In the genomic region with DNA sequence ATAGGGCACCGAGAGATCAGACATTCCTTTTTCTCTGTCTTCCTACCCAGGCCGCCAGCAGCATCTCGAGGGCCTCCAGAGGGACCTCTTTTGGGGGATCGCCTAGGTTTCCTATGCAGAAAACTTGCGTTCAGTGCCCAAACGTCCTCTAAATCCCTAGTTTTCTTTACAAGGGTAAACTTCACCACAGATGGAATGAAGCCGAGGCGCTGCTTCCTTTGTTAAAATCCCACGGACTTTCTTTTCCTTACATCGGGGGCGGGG, we compare ENCODE assay signal across 8 cellular contexts. TPM values are rescaled to one million over a fixed set of nuclear protein-coding genes. Genes with fewer than 3 reads are reported as not detected.
DNase-seq lines count a peak whose midpoint lies in the region; ATAC-seq and TF ChIP-seq lines count a peak whose summit lies in the region.

No MANE protein-coding gene starts in this region.

- H3K27me3 Mint-ChIP-seq in dendritic cell treated with granulocyte-macrophage colony-stimulating factor and Interleukin-4, amounts not matched to agents 40 ng/mL and 50 ng/mL, for 4 days: peaks cover 5% of the 10 kb centered on the region
- peaks cover 0 to 9% of the 10 kb centered on the region in 2 donors for H3K27me3 Mint-ChIP-seq in natural killer cell (ENCODE audit: low read depth in 2 of 2)

- peak overlapping the region; percentile 99 for H3K27ac ChIP-seq in BLaER1

- peaks cover 34% of the 10 kb centered on the region for H3K9me3 ChIP-seq in BLaER1

- H3K9me3 Mint-ChIP-seq in dendritic cell treated with granulocyte-macrophage colony-stimulating factor and Interleukin-4, amounts not matched to agents 40 ng/mL and 50 ng/mL, for 4 days: no peaks in the 10 kb centered on the region
- H3K9me3 Mint-ChIP-seq in natural killer cell: no peaks in the 10 kb centered on the region

- TF ChIP-seq CTCF in LNCaP clone FGC (IDR thresholded peaks at IDR 0.05; ENCODE audit: control insufficient read depth, extremely low read depth, insufficient read depth) (no peak), natural killer cell (IDR thresholded peaks at IDR 0.05) (no peak), GM20000 (IDR thresholded peaks at IDR 0.05; ENCODE audit: extremely low read depth, missing control alignments) (no peak)

- peak overlapping the region; percentile 93 for H3K27ac Mint-ChIP-seq in dendritic cell treated with granulocyte-macrophage colony-stimulating factor and Interleukin-4, amounts not matched to agents 40 ng/mL and 50 ng/mL, for 4 days
- peak overlapping the region; percentile 92 to 93 for H3K27ac Mint-ChIP-seq in natural killer cell

- ATAC-seq in natural killer cell (no peak), HG02870 (IDR thresholded peaks at IDR 0.05; ENCODE audit: unreplicated experiment) (no peak)

- intact Hi-C loops in dendritic cell treated with granulocyte-macrophage colony-stimulating factor and Interleukin-4, amounts not matched to agents 40 ng/mL and 50 ng/mL, for 4 days (cut with micrococcal nuclease): no loop called here
- intact Hi-C loops in natural killer cell (cut with micrococcal nuclease): loop anchor here (1.0 to 10.0 kb wide), 4 partner anchors 13 to 509 kb away; a partner anchor contains a TSS

- peak overlapping the region; percentile 100 for H3K9ac ChIP-seq in BLaER1

- H3K4me1 Mint-ChIP-seq in dendritic cell treated with granulocyte-macrophage colony-stimulating factor and Interleukin-4, amounts not matched to agents 40 ng/mL and 50 ng/mL, for 4 days (ENCODE audit: low read depth): peaks cover 59% of the 10 kb centered on the region
- H3K4me1 Mint-ChIP-seq in natural killer cell: peaks cover 51 to 52% of the 10 kb centered on the region in 2 donors

- H3K36me3 Mint-ChIP-seq in dendritic cell treated with granulocyte-macrophage colony-stimulating factor and Interleukin-4, amounts not matched to agents 40 ng/mL and 50 ng/mL, for 4 days (ENCODE audit: low read depth): peaks cover 17% of the 10 kb centered on the region
- no peaks in the 10 kb centered on the region for H3K36me3 Mint-ChIP-seq in natural killer cell

- no peaks in the 10 kb centered on the region for H3K27me3 ChIP-seq in BLaER1

- H3K4me3 Mint-ChIP-seq in dendritic cell treated with granulocyte-macrophage colony-stimulating factor and Interleukin-4, amounts not matched to agents 40 ng/mL and 50 ng/mL, for 4 days: peak overlapping the region; percentile 90
- peak overlapping the region; percentile 94 for H3K4me3 Mint-ChIP-seq in natural killer cell

- H3K4me1 ChIP-seq in BLaER1: peaks cover 23% of the 10 kb centered on the region

- peaks cover 29% of the 10 kb centered on the region for H3K36me3 ChIP-seq in BLaER1

- DNase-seq in LNCaP clone FGC (ENCODE audit: low read depth): no peak
- DNase-seq in natural killer cell: no peak
- DNase-seq in activated CD8-positive, alpha-beta memory T cell treated with anti-CD3 and anti-CD28 coated beads for 24 hours: no peak
- no peak for DNase-seq in activated CD8-positive, alpha-beta memory T cell treated with anti-CD3 and anti-CD28 coated beads, Interleukin-2, amount 50 U/mL, for 4 hours
- no peak for DNase-seq in GM20000 (ENCODE audit: low spot score)

- H4K20me1 ChIP-seq in BLaER1: peaks cover 55% of the 10 kb centered on the region

- peak overlapping the region; percentile 90 for H3K4me2 ChIP-seq in BLaER1

- H3K4me3 ChIP-seq in BLaER1: peak overlapping the region; percentile 98
- peak overlapping the region; percentile 87 for H3K4me3 ChIP-seq in LNCaP clone FGC (ENCODE audit: low read depth, low read length)

RNA-seq across cellular contexts. Expression of a gene that starts 1.0 kb away (rescaled TPM):
- total RNA-seq in natural killer cell: 10 to 100 TPM; 51.0 to 63.3 (median 63.3) TPM
